Comparison of ENCODE assay signal across 15 cellular contexts in the genomic region with DNA sequence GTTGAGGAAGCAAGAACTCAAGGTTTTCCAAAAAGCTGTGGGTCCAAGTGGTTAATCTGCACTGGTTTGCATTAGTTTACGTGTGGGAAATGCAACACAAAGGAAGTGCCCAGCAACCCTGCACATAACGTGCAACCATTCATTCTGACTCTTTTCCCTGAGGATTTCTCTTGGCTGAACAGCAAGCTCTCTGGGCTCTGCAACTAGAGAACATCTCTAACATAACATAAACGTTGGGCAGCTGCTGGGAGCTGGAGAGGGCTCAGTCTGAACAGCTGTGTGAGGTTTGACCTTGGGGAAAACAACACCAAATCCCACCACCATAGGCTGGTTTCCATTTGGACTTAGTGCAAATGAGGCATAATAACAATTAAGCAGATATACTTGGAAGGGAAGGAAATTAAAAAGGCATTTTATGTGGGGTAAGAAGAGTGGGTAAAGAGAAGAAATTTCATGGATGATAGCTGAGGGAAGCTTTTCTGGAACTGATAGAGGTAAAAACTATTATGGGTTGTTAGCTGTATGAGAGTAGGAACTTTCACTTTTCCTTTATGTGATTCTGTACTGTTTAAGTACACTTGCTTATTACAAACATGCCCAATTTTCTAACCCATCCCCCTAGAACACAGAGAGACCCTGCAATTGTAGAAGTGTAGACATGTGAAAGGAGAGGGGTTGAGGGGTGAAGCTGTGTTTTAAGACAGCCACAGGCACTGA.
DNase-seq lines count a peak whose midpoint lies in the region; TF ChIP-seq lines count a peak whose summit lies in the region.
"Had no signal": no experiment of that assay in that cellular context is flagged by ENCODE, and none has a peak within 500 bp of the region (broad histone marks: within the 10 kb centered on the region; RNA-seq: fewer than 3 reads in every experiment).

No MANE protein-coding gene starts in this region.

- H3K9me3 Mint-ChIP-seq in chondrocyte (ENCODE audit: low read depth): peaks cover 11% of the 10 kb centered on the region

- no peak overlapping the region for H3K9ac ChIP-seq in mammary epithelial cell (ENCODE audit: insufficient read depth, low read length)

- DNase-seq in mammary epithelial cell (no peak), breast epithelium (ENCODE audit: low spot score in 2 of 2) (no peak), chondrocyte (ENCODE audit: low spot score) (no peak), hepatocyte (ENCODE audit: low spot score) (no peak), transverse colon (no peak), EL (no peak), esophagus muscularis mucosa (ENCODE audit: extremely low spot score) (no peak), SK-N-DZ (ENCODE audit: low spot score) (no peak)
- DNase-seq: activated CD4-positive, alpha-beta T cell treated with anti-CD3 and anti-CD28 coated beads, Interleukin-2, amount 50 U/mL, for 48 hours; activated T-cell treated with anti-CD3 and anti-CD28 coated beads, Interleukin-2, amount 50 U/mL, for 72 hours; amniotic stem cell; CD8-positive, alpha-beta memory T cell; dorsolateral prefrontal cortex; foreskin melanocyte had no signal

- peak overlapping the region; percentile 39 for H3K4me3 Mint-ChIP-seq in chondrocyte (ENCODE audit: unreplicated experiment)
- H3K4me3 Mint-ChIP-seq: activated T-cell treated with anti-CD3 and anti-CD28 coated beads, Interleukin-2, amount 50 U/mL, for 72 hours; CD8-positive, alpha-beta memory T cell had no signal

- H3K4me3 ChIP-seq in mammary epithelial cell (replicated peaks in 1 of 3; ENCODE audit: insufficient read depth in 1 of 3, low read depth in 2 of 3, low read length in 3 of 3): no peak overlapping the region
- no peak overlapping the region for H3K4me3 ChIP-seq in breast epithelium
- no peak overlapping the region for H3K4me3 ChIP-seq in hepatocyte
- no peak overlapping the region for H3K4me3 ChIP-seq in transverse colon
- no peak overlapping the region for H3K4me3 ChIP-seq in esophagus muscularis mucosa
- H3K4me3 ChIP-seq: A549, dorsolateral prefrontal cortex had no signal

- CTCF ChIA-PET in mammary epithelial cell (lab: Charles Lee; ENCODE audit: low non-redundant PET): no interaction called here

- H3K9me2 ChIP-seq in hepatocyte (replicated peaks; ENCODE audit: insufficient read depth): no peaks in the 10 kb centered on the region

- intact Hi-C loops in mammary epithelial cell (cut with micrococcal nuclease): no loop called here
- intact Hi-C loops in breast epithelium (cut with DNase I; ENCODE audit: low total_unique reads): no loop called here
- intact Hi-C loops in transverse colon (cut with DNase I; ENCODE audit: low total_unique reads): no loop called here
- intact Hi-C loops in esophagus muscularis mucosa (cut with DNase I): no loop called here

- H3K4me1 ChIP-seq in mammary epithelial cell (ENCODE audit: insufficient read depth, low read length) (no peaks in the 10 kb centered on the region), breast epithelium (no peaks in the 10 kb centered on the region), hepatocyte (ENCODE audit: insufficient read depth) (peaks cover 21% of the 10 kb centered on the region), transverse colon (peaks cover 0 to 11% (median 0%) of the 10 kb centered on the region in 4 donors), esophagus muscularis mucosa (peaks cover 0 to 5% (median 0%) of the 10 kb centered on the region in 4 donors)
- H3K4me1 ChIP-seq: A549 had no signal

- H2AFZ ChIP-seq in mammary epithelial cell (ENCODE audit: low read depth, low read length): peak overlapping the region; percentile 2
- no peak overlapping the region for H2AFZ ChIP-seq in hepatocyte

- WGBS in mammary epithelial cell (ENCODE audit: low coverage, missing lambda C conversion rate): 61% methylated on average over 3 of the region's 3 CpGs
- WGBS in hepatocyte (ENCODE audit: low lambda C conversion rate, missing lambda C conversion rate): 41% methylated on average over 3 of the region's 3 CpGs
- 41% methylated on average over 3 of the region's 3 CpGs; no CpG with 5 or more reads in 1 of the 2 donors for WGBS in transverse colon (ENCODE audit: low coverage in 1 of 2), 2 donors
- 51% methylated on average over 3 of the region's 3 CpGs for WGBS in esophagus muscularis mucosa

- dilution Hi-C loops in mammary epithelial cell (cut with HindIII; ENCODE audit: low sequenced_read_pairs): loop anchor here (10.0 kb wide), 1 partner anchor 115 kb away; no protein-coding TSS in a partner anchor

- H3K9me3 ChIP-seq in mammary epithelial cell (replicated peaks; ENCODE audit: insufficient read depth, low read length) (no peaks in the 10 kb centered on the region), breast epithelium (peaks cover 0 to 21% of the 10 kb centered on the region in 2 donors), hepatocyte (ENCODE audit: low read depth) (no peaks in the 10 kb centered on the region), transverse colon (no peaks in the 10 kb centered on the region), esophagus muscularis mucosa (peaks cover 0 to 8% (median 0%) of the 10 kb centered on the region in 4 donors)

- H4K20me1 ChIP-seq in mammary epithelial cell (ENCODE audit: insufficient read depth, low read length) (no peaks in the 10 kb centered on the region), hepatocyte (ENCODE audit: insufficient read depth, poor library complexity, severe bottlenecking) (no peaks in the 10 kb centered on the region)

- H3K79me2 ChIP-seq in mammary epithelial cell (ENCODE audit: insufficient read depth, low read length): no peaks in the 10 kb centered on the region
- H3K79me2 ChIP-seq in hepatocyte: no peaks in the 10 kb centered on the region

- no peaks in the 10 kb centered on the region for H3K27me3 Mint-ChIP-seq in chondrocyte (ENCODE audit: low read depth)

- H3K36me3 ChIP-seq in mammary epithelial cell (ENCODE audit: insufficient read depth, low read length) (no peaks in the 10 kb centered on the region), breast epithelium (no peaks in the 10 kb centered on the region), hepatocyte (replicated peaks; ENCODE audit: insufficient read depth, low read depth) (no peaks in the 10 kb centered on the region), transverse colon (no peaks in the 10 kb centered on the region), esophagus muscularis mucosa (no peaks in the 10 kb centered on the region)

- H3K27ac ChIP-seq in mammary epithelial cell (ENCODE audit: insufficient read depth, low read depth, low read length): no peak overlapping the region
- H3K27ac ChIP-seq in breast epithelium: no peak overlapping the region
- peak overlapping the region; percentile 69 for H3K27ac ChIP-seq in hepatocyte
- peak overlapping the region; percentile 3 to 43 (median 18) for H3K27ac ChIP-seq in transverse colon
- no peak overlapping the region for H3K27ac ChIP-seq in esophagus muscularis mucosa (replicated peaks in 1 of 4)
- H3K27ac ChIP-seq: A549, dorsolateral prefrontal cortex had no signal

- H3K27ac Mint-ChIP-seq in chondrocyte (ENCODE audit: unreplicated experiment): peak overlapping the region; percentile 93
- H3K27ac Mint-ChIP-seq: activated T-cell treated with anti-CD3 and anti-CD28 coated beads, Interleukin-2, amount 50 U/mL, for 72 hours; CD8-positive, alpha-beta memory T cell had no signal

- TF ChIP-seq POLR2A in breast epithelium (IDR thresholded peaks at IDR 0.05) (no peak), transverse colon (IDR thresholded peaks at IDR 0.05) (no peak), esophagus muscularis mucosa (IDR thresholded peaks at IDR 0.05; ENCODE audit: low read depth) (no peak)

- no TSS peak for BruUV-seq in mammary epithelial cell (replicated peaks; lab: Mats Ljungman, UMichigan)

- H3K27me3 ChIP-seq in mammary epithelial cell (ENCODE audit: insufficient read depth, low read length) (no peaks in the 10 kb centered on the region), breast epithelium (no peaks in the 10 kb centered on the region), hepatocyte (no peaks in the 10 kb centered on the region), transverse colon (no peaks in the 10 kb centered on the region), esophagus muscularis mucosa (no peaks in the 10 kb centered on the region)

- TF ChIP-seq EP300 in transverse colon (IDR thresholded peaks at IDR 0.05; ENCODE audit: low read depth) (no peak), esophagus muscularis mucosa (IDR thresholded peaks at IDR 0.05) (no peak)

- no peak for TF ChIP-seq CTCF in mammary epithelial cell (conservative IDR thresholded peaks at IDR 0.05 in 1 of 2, IDR thresholded peaks at IDR 0.05 in 1 of 2; ENCODE audit: extremely low read depth in 1 of 2, insufficient read depth in 1 of 2, low read depth in 1 of 2, low read length in 2 of 2)
- no peak for TF ChIP-seq CTCF in breast epithelium (IDR thresholded peaks at IDR 0.05)
- TF ChIP-seq CTCF in chondrocyte (IDR thresholded peaks at IDR 0.05): no peak
- TF ChIP-seq CTCF in hepatocyte (IDR thresholded peaks at IDR 0.05; ENCODE audit: poor library complexity): no peak
- no peak for TF ChIP-seq CTCF in transverse colon (IDR thresholded peaks at IDR 0.05)
- no peak for TF ChIP-seq CTCF in esophagus muscularis mucosa (IDR thresholded peaks at IDR 0.05)

- peaks cover 6% of the 10 kb centered on the region for H3K36me3 Mint-ChIP-seq in chondrocyte (ENCODE audit: low read depth)
- H3K36me3 Mint-ChIP-seq: CD8-positive, alpha-beta memory T cell had no signal

- peaks cover 54% of the 10 kb centered on the region for H3K4me1 Mint-ChIP-seq in chondrocyte (ENCODE audit: low read depth)
- H3K4me1 Mint-ChIP-seq: CD8-positive, alpha-beta memory T cell had no signal

- in situ Hi-C loops in mammary epithelial cell (cut with MboI; ENCODE audit: low sequenced_read_pairs in 2 of 2) (no loop called here), transverse colon (cut with MboI; ENCODE audit: low pct_ligation_motif_present in 1 of 4, low pct_unique_long_range_greater_than_20kb in 1 of 4, low sequenced_read_pairs in 3 of 4) (no loop called here)

- H3K4me2 ChIP-seq in mammary epithelial cell (ENCODE audit: insufficient read depth, low read depth, low read length): no peak overlapping the region
- H3K4me2 ChIP-seq in hepatocyte: peak overlapping the region; percentile 45
- H3K4me2 ChIP-seq: A549 had no signal

Comparison
In these comparisons a context has a peak if more than half of its experiments do, and no peak if none do; other contexts are left out.
1. H3K27ac ChIP-seq: peak in hepatocyte (single experiment) and transverse colon (4 of 4); none in mammary epithelial cell (single experiment), breast epithelium (0 of 2) and esophagus muscularis mucosa (0 of 4).